Comparison of ENCODE assay signal across 1 cellular context in genomic region chr19:17370026-17370587, GRCh38.
TF ChIP-seq lines count a peak whose summit lies in the region.

No MANE protein-coding gene starts in this region.

TF ChIP-seq in GM12878, 131 proteins besides CTCF, POLR2A, EP300 and RAD21 (continued from another document):
- TF ChIP-seq CUX1 (IDR thresholded peaks at IDR 0.05; ENCODE audit: insufficient replicate concordance, low read depth, low read length) (no peak), TCF12 (IDR thresholded peaks at IDR 0.05; ENCODE audit: low read depth, low read length) (peak; percentile 91), SIN3A (IDR thresholded peaks at IDR 0.05; ENCODE audit: low read depth, low read length) (no peak), BACH1 (IDR thresholded peaks at IDR 0.05; ENCODE audit: borderline replicate concordance) (no peak; the same call in 1 of the 2 replicates), NFIC (IDR thresholded peaks at IDR 0.05; ENCODE audit: low read depth, low read length) (peak; percentile 83), RBBP5 (conservative IDR thresholded peaks at IDR 0.05) (no peak), IRF3 (IDR thresholded peaks at IDR 0.05) (no peak), STAT1 (conservative IDR thresholded peaks at IDR 0.05) (no peak; the same call in 1 of the 2 replicates), ETV6 (conservative IDR thresholded peaks at IDR 0.05 in 1 of 2, IDR thresholded peaks at IDR 0.05 in 1 of 2; ENCODE audit: borderline replicate concordance in 1 of 2, low read depth in 1 of 2) (peak in 1 of 2 experiments; percentile 84; a peak in 2 of 4 replicates), POLR2AphosphoS5 (IDR thresholded peaks at IDR 0.05; ENCODE audit: low read length) (no peak), SMAD5 (IDR thresholded peaks at IDR 0.05; ENCODE audit: low read depth) (no peak), PAX8 (IDR thresholded peaks at IDR 0.05) (0 out of 2 replicates have a peak, but pooled peaks have one; percentile 53), NFXL1 (IDR thresholded peaks at IDR 0.05; ENCODE audit: borderline replicate concordance) (no peak), HSF1 (IDR thresholded peaks at IDR 0.05; ENCODE audit: low read depth, low read length) (no peak), BRCA1 (IDR thresholded peaks at IDR 0.05; ENCODE audit: low read depth, low read length) (no peak), ATF7 (IDR thresholded peaks at IDR 0.05; ENCODE audit: low read depth) (peak; percentile 81), IKZF1 (conservative IDR thresholded peaks at IDR 0.05) (peak; percentile 95), WRNIP1 (IDR thresholded peaks at IDR 0.05; ENCODE audit: borderline replicate concordance, low read depth, low read length) (no peak), EGR1 (IDR thresholded peaks at IDR 0.05; ENCODE audit: borderline replicate concordance in 1 of 2, low read depth in 2 of 2, low read length in 2 of 2) (0 out of 3 replicates have a peak, but pooled peaks of 1 of the 2 experiments have one; percentile 40)
